In the genomic region with DNA sequence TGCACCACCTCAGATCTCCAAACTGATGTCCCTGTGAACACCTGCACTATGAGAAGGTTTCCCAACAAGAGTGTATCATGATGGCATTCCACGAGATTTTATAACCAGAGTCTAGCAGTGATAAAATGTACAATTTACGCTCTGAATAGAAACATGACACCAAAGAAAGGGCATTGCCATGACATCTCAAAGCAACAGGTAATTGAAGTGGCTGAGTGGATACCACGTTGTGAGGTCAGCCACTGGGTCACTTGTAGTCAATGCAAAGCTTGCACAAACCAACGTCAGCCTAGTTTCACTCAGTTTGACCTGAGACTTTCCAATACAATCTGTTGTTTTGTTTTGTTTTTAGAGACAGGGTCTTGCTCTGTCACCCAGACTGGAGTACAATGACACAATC, we compare ENCODE assay signal across 21 cellular contexts. TPM values are rescaled to one million over a fixed set of nuclear protein-coding genes. Genes with fewer than 3 reads are reported as not detected.
DNase-seq lines count a peak whose midpoint lies in the region; ATAC-seq, FAIRE-seq and TF ChIP-seq lines count a peak whose summit lies in the region.
"Had no signal": no experiment of that assay in that cellular context is flagged by ENCODE, and none has a peak within 500 bp of the region (broad histone marks: within the 10 kb centered on the region; RNA-seq: fewer than 3 reads in every experiment).

No MANE protein-coding gene starts in this region.

- no peak overlapping the region for H2BK20ac ChIP-seq in IMR-90 (ENCODE audit: low read depth, low read length)

- no peaks in the 10 kb centered on the region for H3K9me3 ChIP-seq in HepG2 (ENCODE audit: low read length)
- no peaks in the 10 kb centered on the region for H3K9me3 ChIP-seq in right lobe of liver
- H3K9me3 ChIP-seq in IMR-90 (ENCODE audit: control insufficient read depth, insufficient read depth, low read length), result no peaks in the 10 kb centered on the region
- H3K9me3 ChIP-seq in astrocyte (ENCODE audit: insufficient read depth, low read depth, low read length), result no peaks in the 10 kb centered on the region
- H3K9me3 ChIP-seq: A549; BE2C; BLaER1 treated with 17β-estradiol and CSF1 and Interleukin-3, amounts not matched to agents 10 nM and 100 nM had no signal

- dilution Hi-C loops in IMR-90 (cut with HindIII; ENCODE audit: low sequenced_read_pairs, unreplicated experiment), result no loop called here

- no peak overlapping the region for H3K9ac ChIP-seq in HepG2 (ENCODE audit: insufficient read depth, low read depth, low read length)
- no peak overlapping the region for H3K9ac ChIP-seq in IMR-90 (ENCODE audit: low read depth, low read length)
- H3K9ac ChIP-seq in astrocyte (ENCODE audit: low read length), result no peak overlapping the region
- H3K9ac ChIP-seq: BLaER1 treated with 17β-estradiol and CSF1 and Interleukin-3, amounts not matched to agents 10 nM and 100 nM had no signal

- WGBS in HepG2 (ENCODE audit: low lambda C conversion rate), result 89% methylated on average over 3 of the region's 4 CpGs
- WGBS in right lobe of liver (ENCODE audit: insufficient coverage, low coverage, low lambda C conversion rate, missing lambda C conversion rate), result 53% methylated on average over 3 of the region's 4 CpGs
- WGBS in IMR-90 (ENCODE audit: extremely low coverage in 2 of 2, insufficient read length in 1 of 2), 2 experiments, result 80% methylated on average over 1 of the region's 4 CpGs; no CpG with 5 or more reads in 1 of the 2 experiments

- no peak overlapping the region for H2AK5ac ChIP-seq in IMR-90 (ENCODE audit: low read depth, low read length)

- no peak overlapping the region for H2BK15ac ChIP-seq in IMR-90 (ENCODE audit: low read depth, low read length)

- CTCF ChIA-PET in HepG2 (lab: Yijun Ruan, JAX; ENCODE audit: low intra/inter-chr PET ratio, low total read pairs), result no interaction called here
- CTCF ChIA-PET in IMR-90 (lab: Yijun Ruan, JAX), result no interaction called here

- H3K4me1 Mint-ChIP-seq in astrocyte (ENCODE audit: low read depth, unreplicated experiment), result no peaks in the 10 kb centered on the region
- H3K4me1 Mint-ChIP-seq: CD8-positive, alpha-beta memory T cell; GM23338; H9 had no signal

- H3K4me1 ChIP-seq in HepG2 (ENCODE audit: insufficient read depth, low read length), result peaks cover 11% of the 10 kb centered on the region
- no peaks in the 10 kb centered on the region for H3K4me1 ChIP-seq in right lobe of liver
- no peaks in the 10 kb centered on the region for H3K4me1 ChIP-seq in IMR-90 (ENCODE audit: control insufficient read depth, insufficient read depth, low read length)
- H3K4me1 ChIP-seq in astrocyte (ENCODE audit: insufficient read depth, low read length), result no peaks in the 10 kb centered on the region
- H3K4me1 ChIP-seq: BE2C; BLaER1 treated with 17β-estradiol and CSF1 and Interleukin-3, amounts not matched to agents 10 nM and 100 nM had no signal

- no peak for FAIRE-seq in HepG2 (lab: Jason Lieb, UNC)
- FAIRE-seq in astrocyte (lab: Jason Lieb, UNC), result peak; percentile 90

- TF ChIP-seq CTCF in HepG2 (CRISPR knock-in tag; IDR thresholded peaks at IDR 0.05) (no peak), right lobe of liver (IDR thresholded peaks at IDR 0.05) (no peak), IMR-90 (conservative IDR thresholded peaks at IDR 0.05; ENCODE audit: low read depth, low read length) (no peak), astrocyte (IDR thresholded peaks at IDR 0.05; ENCODE audit: insufficient read depth, low read depth, low read length) (no peak)

- H2BK120ac ChIP-seq in IMR-90 (ENCODE audit: low read depth, low read length), result no peak overlapping the region

- no peak overlapping the region for H4K91ac ChIP-seq in IMR-90 (ENCODE audit: insufficient read depth, low read depth, low read length)

- H3K79me1 ChIP-seq in IMR-90 (ENCODE audit: low read depth in 1 of 2, low read length in 2 of 2), result no peaks in the 10 kb centered on the region

- no peak overlapping the region for H3K4me3 Mint-ChIP-seq in astrocyte (ENCODE audit: unreplicated experiment)
- H3K4me3 Mint-ChIP-seq: CD14-positive monocyte; CD4-positive, alpha-beta T cell; CD8-positive, alpha-beta memory T cell; GM23338; H9 had no signal

- H4K8ac ChIP-seq in IMR-90 (ENCODE audit: low read depth in 2 of 2, low read length in 2 of 2), result no peak overlapping the region

- H3K4me3 ChIP-seq in HepG2 (replicated peaks in 1 of 3; ENCODE audit: insufficient read depth in 1 of 3, low read depth in 2 of 3, low read length in 3 of 3), result no peak overlapping the region
- H3K4me3 ChIP-seq in right lobe of liver, result no peak overlapping the region
- no peak overlapping the region for H3K4me3 ChIP-seq in IMR-90 (ENCODE audit: insufficient read depth, low read depth, low read length)
- no peak overlapping the region for H3K4me3 ChIP-seq in astrocyte (ENCODE audit: insufficient read depth, low read depth, low read length)
- H3K4me3 ChIP-seq: A549; BLaER1 treated with 17β-estradiol and CSF1 and Interleukin-3, amounts not matched to agents 10 nM and 100 nM; GM23338 had no signal

- TF ChIP-seq RAD21 in HepG2 (CRISPR knock-in tag; IDR thresholded peaks at IDR 0.05) (no peak), IMR-90 (IDR thresholded peaks at IDR 0.05; ENCODE audit: low read length) (no peak)

- no peak overlapping the region for H3K14ac ChIP-seq in IMR-90 (replicated peaks; ENCODE audit: low read depth, low read length)

- no peak overlapping the region for H3K27ac Mint-ChIP-seq in astrocyte (ENCODE audit: unreplicated experiment)
- H3K27ac Mint-ChIP-seq: CD14-positive monocyte; CD4-positive, alpha-beta T cell; GM23338; H9 had no signal

- no peaks in the 10 kb centered on the region for H3K36me3 ChIP-seq in HepG2 (replicated peaks in 1 of 2; ENCODE audit: control insufficient read depth in 1 of 2, insufficient read depth in 2 of 2, low read length in 2 of 2)
- H3K36me3 ChIP-seq in right lobe of liver, result peaks cover 0 to 6% (median 0%) of the 10 kb centered on the region in 4 donors
- no peaks in the 10 kb centered on the region; the same call in 1 of the 2 replicates for H3K36me3 ChIP-seq in IMR-90 (ENCODE audit: control insufficient read depth, insufficient read depth, low read length)
- H3K36me3 ChIP-seq in astrocyte (ENCODE audit: insufficient read depth, low read length), result no peaks in the 10 kb centered on the region
- H3K36me3 ChIP-seq: BE2C had no signal

- no peaks in the 10 kb centered on the region for H3K27me3 Mint-ChIP-seq in astrocyte (ENCODE audit: low read depth, unreplicated experiment)
- H3K27me3 Mint-ChIP-seq: CD4-positive, alpha-beta T cell had no signal

- no peaks in the 10 kb centered on the region for H3K27me3 ChIP-seq in HepG2 (ENCODE audit: control insufficient read depth in 1 of 2, insufficient read depth in 2 of 2, low read length in 2 of 2)
- no peaks in the 10 kb centered on the region for H3K27me3 ChIP-seq in right lobe of liver
- no peaks in the 10 kb centered on the region for H3K27me3 ChIP-seq in IMR-90 (ENCODE audit: control insufficient read depth, insufficient read depth, low read length)
- no peaks in the 10 kb centered on the region for H3K27me3 ChIP-seq in astrocyte (ENCODE audit: insufficient read depth, low read length)
- H3K27me3 ChIP-seq: BE2C; BLaER1 treated with 17β-estradiol and CSF1 and Interleukin-3, amounts not matched to agents 10 nM and 100 nM had no signal

- peaks cover 5% of the 10 kb centered on the region for H3K36me3 Mint-ChIP-seq in astrocyte (ENCODE audit: low read depth, unreplicated experiment)

- no peaks in the 10 kb centered on the region; the same call in 1 of the 2 replicates for H3K9me1 ChIP-seq in IMR-90 (ENCODE audit: insufficient read depth, low read length)

- H4K20me1 ChIP-seq in HepG2 (ENCODE audit: insufficient read depth, low read length) (no peaks in the 10 kb centered on the region), IMR-90 (ENCODE audit: insufficient read depth, low read length) (no peaks in the 10 kb centered on the region), astrocyte (ENCODE audit: insufficient read depth, low read length) (no peaks in the 10 kb centered on the region)
- H4K20me1 ChIP-seq: BLaER1 treated with 17β-estradiol and CSF1 and Interleukin-3, amounts not matched to agents 10 nM and 100 nM had no signal

- no peak overlapping the region for H3K4ac ChIP-seq in IMR-90 (ENCODE audit: low read depth, low read length)

- no peak overlapping the region for H3K27ac ChIP-seq in HepG2 (ENCODE audit: extremely low read length, insufficient read depth, low read length)
- H3K27ac ChIP-seq in right lobe of liver, result no peak overlapping the region
- no peak overlapping the region for H3K27ac ChIP-seq in IMR-90 (ENCODE audit: insufficient read depth, low read length)
- no peak overlapping the region for H3K27ac ChIP-seq in astrocyte (ENCODE audit: low read depth, low read length)
- H3K27ac ChIP-seq: A549; BLaER1 treated with 17β-estradiol and CSF1 and Interleukin-3, amounts not matched to agents 10 nM and 100 nM had no signal

- ATAC-seq in HepG2, result no peak
- no peak for ATAC-seq in right lobe of liver
- no peak for ATAC-seq in IMR-90 (ENCODE audit: low read depth)
- ATAC-seq: A549, GM23338 had no signal

- H2AFZ ChIP-seq in HepG2 (ENCODE audit: low read length) (no peak overlapping the region), IMR-90 (replicated peaks; ENCODE audit: low read length, poor library complexity) (no peak overlapping the region), astrocyte (ENCODE audit: low read depth, low read length) (no peak overlapping the region)
- H2AFZ ChIP-seq: GM23338 had no signal

- TSS peak; percentile 40 for BruUV-seq in HepG2 (replicated peaks; lab: Mats Ljungman, UMichigan)
- BruUV-seq in IMR-90 (replicated peaks; lab: Mats Ljungman, UMichigan), result TSS peak; percentile 69

- no peak overlapping the region for H2BK5ac ChIP-seq in IMR-90 (ENCODE audit: low read depth, low read length, poor library complexity, severe bottlenecking)

- no peak overlapping the region for H4K5ac ChIP-seq in IMR-90 (ENCODE audit: low read depth, low read length)

- no peak overlapping the region for H3K56ac ChIP-seq in IMR-90 (ENCODE audit: extremely low read depth, insufficient read depth, low read length)

- H3K23ac ChIP-seq in IMR-90 (ENCODE audit: low read depth, low read length), result no peak overlapping the region

- in situ Hi-C loops in HepG2 (cut with HindIII; ENCODE audit: extremely low pct_ligation_motif_present, low pct_unique_long_range_greater_than_20kb) (no loop called here), IMR-90 (cut with MboI; ENCODE audit: low sequenced_read_pairs) (no loop called here)

- no peak overlapping the region for H2AK9ac ChIP-seq in IMR-90 (replicated peaks; ENCODE audit: low read depth, low read length, poor library complexity)

- no peak overlapping the region for H3K18ac ChIP-seq in IMR-90 (ENCODE audit: low read depth, low read length)

- TF ChIP-seq EP300 in HepG2 (IDR thresholded peaks at IDR 0.05; ENCODE audit: low read depth in 2 of 2, low read length in 2 of 2) (no peak), HepG2 (CRISPR knock-in tag; IDR thresholded peaks at IDR 0.05; ENCODE audit: borderline replicate concordance) (no peak)

- H3K4me2 ChIP-seq in HepG2 (ENCODE audit: low read depth, low read length) (no peak overlapping the region), IMR-90 (ENCODE audit: low read depth, low read length) (no peak overlapping the region), astrocyte (ENCODE audit: low read length) (no peak overlapping the region)
- H3K4me2 ChIP-seq: A549; BLaER1 treated with 17β-estradiol and CSF1 and Interleukin-3, amounts not matched to agents 10 nM and 100 nM; GM23338 had no signal

- no peak for DNase-seq in HepG2 (ENCODE audit: low spot score)
- DNase-seq in right lobe of liver, result no peak
- DNase-seq in IMR-90, result no peak
- DNase-seq in astrocyte (ENCODE audit: low read depth), result no peak
- no peak for DNase-seq in HCEC 1CT
- no peak for DNase-seq in NCI-H2107 treated with DMSO at 0.1 percent for 48 hours (lab: John Stamatoyannopoulos, UW; ENCODE audit: unreplicated experiment)
- DNase-seq in NCI-H1092 treated with DMSO at 0.1 percent for 48 hours (lab: John Stamatoyannopoulos, UW), result no peak
- DNase-seq: 8988T; ACHN; AML-193; BE2C; CD4-positive, alpha-beta T cell; CD8-positive, alpha-beta memory T cell; DMS53; DMS79 treated with DMSO at 0.1 percent for 48 hours; GF-D8; H9 had no signal

- H3K79me2 ChIP-seq in HepG2 (ENCODE audit: insufficient read depth, low read length), result no peaks in the 10 kb centered on the region
- no peaks in the 10 kb centered on the region for H3K79me2 ChIP-seq in astrocyte (ENCODE audit: insufficient read depth, low read length)

- H3K9me3 Mint-ChIP-seq in astrocyte (ENCODE audit: unreplicated experiment), result no peaks in the 10 kb centered on the region
- H3K9me3 Mint-ChIP-seq: CD4-positive, alpha-beta T cell; CD8-positive, alpha-beta memory T cell; GM23338 had no signal

- intact Hi-C loops in HepG2 (cut with micrococcal nuclease; ENCODE audit: unreplicated experiment), result loop anchor here (5.0 kb wide), 1 partner anchor 726 kb away; a partner anchor contains a TSS
- intact Hi-C loops in right lobe of liver (cut with DNase I), result no loop called here
- intact Hi-C loops in IMR-90 (cut with micrococcal nuclease), result no loop called here

- TF ChIP-seq POLR2A in HepG2 (IDR thresholded peaks at IDR 0.05; ENCODE audit: insufficient read depth in 1 of 2, low read depth in 2 of 2, low read length in 2 of 2) (no peak), right lobe of liver (IDR thresholded peaks at IDR 0.05) (no peak), IMR-90 (IDR thresholded peaks at IDR 0.05; ENCODE audit: low read depth, low read length) (no peak)

- POLR2A ChIA-PET in HepG2 (lab: Yijun Ruan, JAX) (no interaction called here), IMR-90 (lab: Charles Lee; ENCODE audit: unreplicated experiment) (no interaction called here)

RNA-seq across cellular contexts. Expression of a gene that starts 15.0 kb away (rescaled TPM):
- 300 and 472 TPM in 2 replicates for total RNA-seq in HepG2 (2016; rRNA removed; fragmentation: Illumina TruSeq; extraction: Trizol)
- total RNA-seq in HepG2 (2016; cell fraction: cytosol; rRNA removed; fragmentation: Illumina TruSeq; extraction: Trizol; ENCODE audit: low read depth), result 168 and 187 TPM in 2 replicates
- total RNA-seq in HepG2 (2016; cell fraction: insoluble cytoplasmic fraction; rRNA removed; fragmentation: Illumina TruSeq; extraction: Trizol), result 312 and 459 TPM in 2 replicates
- 296 and 308 TPM in 2 replicates for total RNA-seq in HepG2 (2016; cell fraction: membrane; rRNA removed; fragmentation: Illumina TruSeq; extraction: Trizol)
- total RNA-seq in HepG2 (2016; cell fraction: nucleus; rRNA removed; fragmentation: Illumina TruSeq; extraction: Trizol), result 148 TPM in 2 replicates
- polyA plus RNA-seq in HepG2 (2011; rRNA removed), result 356 and 402 TPM in 2 replicates
- 679 and 773 TPM in 2 replicates for polyA plus RNA-seq in HepG2 (2011; cell fraction: cytosol; rRNA removed)
- polyA plus RNA-seq in HepG2 (2011; cell fraction: nucleus; rRNA removed), result 192 and 211 TPM in 2 replicates
- 586 and 628 TPM in 2 replicates for polyA plus RNA-seq in HepG2 (2012)
- polyA plus RNA-seq in HepG2 (2016; cell fraction: cytosol; fragmentation: Illumina TruSeq; extraction: Trizol; ENCODE audit: low read depth), result 295 and 308 TPM in 2 replicates
- polyA plus RNA-seq in HepG2 (2016; cell fraction: insoluble cytoplasmic fraction; fragmentation: Illumina TruSeq; extraction: Trizol; ENCODE audit: low read depth), result 691 and 717 TPM in 2 replicates
- polyA plus RNA-seq in HepG2 (2016; cell fraction: membrane; fragmentation: Illumina TruSeq; extraction: Trizol; ENCODE audit: low read depth), result 394 and 413 TPM in 2 replicates
- 277 and 278 TPM in 2 replicates for polyA plus RNA-seq in HepG2 (2016; cell fraction: nucleus; fragmentation: Illumina TruSeq; extraction: Trizol; ENCODE audit: insufficient read depth, low read depth)
- polyA minus RNA-seq in HepG2 (2011; rRNA and poly(A)+ RNA removed; ENCODE audit: low replicate concordance), result 640 and 785 TPM in 2 replicates
- polyA minus RNA-seq in HepG2 (2011; cell fraction: cytosol; rRNA and poly(A)+ RNA removed), result 273 and 289 TPM in 2 replicates
- 64.6 and 78.3 TPM in 2 replicates for polyA minus RNA-seq in HepG2 (2011; cell fraction: nucleus; rRNA and poly(A)+ RNA removed)
- total RNA-seq in right lobe of liver, result 100 to 1,000 TPM; 168 to 296 (median 223) TPM
- 216 and 282 TPM in 2 replicates for total RNA-seq in IMR-90 (2012; rRNA removed)
- polyA plus RNA-seq in IMR-90 (2012; rRNA removed), result 247 and 337 TPM in 2 replicates
- 176 and 222 TPM in 2 replicates for polyA plus RNA-seq in IMR-90 (2012; cell fraction: cytosol; rRNA removed)
- 114 and 168 TPM in 2 replicates for polyA plus RNA-seq in IMR-90 (2012; cell fraction: nucleus; rRNA removed; ENCODE audit: low replicate concordance)
- total RNA-seq in astrocyte, result 171 and 176 TPM in 2 replicates

RNA-seq across cellular contexts. Expression of a gene that starts 54.1 kb away (rescaled TPM):
- 13.2 and 14.1 TPM in 2 replicates for total RNA-seq in HepG2 (2016; rRNA removed; fragmentation: Illumina TruSeq; extraction: Trizol)
- 7.9 and 9.2 TPM in 2 replicates for total RNA-seq in HepG2 (2016; cell fraction: cytosol; rRNA removed; fragmentation: Illumina TruSeq; extraction: Trizol; ENCODE audit: low read depth)
- 12.2 and 13.4 TPM in 2 replicates for total RNA-seq in HepG2 (2016; cell fraction: insoluble cytoplasmic fraction; rRNA removed; fragmentation: Illumina TruSeq; extraction: Trizol)
- 24.3 and 26.0 TPM in 2 replicates for total RNA-seq in HepG2 (2016; cell fraction: membrane; rRNA removed; fragmentation: Illumina TruSeq; extraction: Trizol)
- 6.0 and 6.9 TPM in 2 replicates for total RNA-seq in HepG2 (2016; cell fraction: nucleus; rRNA removed; fragmentation: Illumina TruSeq; extraction: Trizol)
- polyA plus RNA-seq in HepG2 (2011; rRNA removed), result 5.8 and 6.4 TPM in 2 replicates
- polyA plus RNA-seq in HepG2 (2011; cell fraction: cytosol; rRNA removed), result 5.1 and 7.7 TPM in 2 replicates
- polyA plus RNA-seq in HepG2 (2011; cell fraction: nucleus; rRNA removed), result 2.9 and 3.3 TPM in 2 replicates
- 7.8 TPM in 2 replicates for polyA plus RNA-seq in HepG2 (2012)
- 12.5 and 12.9 TPM in 2 replicates for polyA plus RNA-seq in HepG2 (2016; cell fraction: cytosol; fragmentation: Illumina TruSeq; extraction: Trizol; ENCODE audit: low read depth)
- polyA plus RNA-seq in HepG2 (2016; cell fraction: insoluble cytoplasmic fraction; fragmentation: Illumina TruSeq; extraction: Trizol; ENCODE audit: low read depth), result 17.1 and 19.8 TPM in 2 replicates
- polyA plus RNA-seq in HepG2 (2016; cell fraction: membrane; fragmentation: Illumina TruSeq; extraction: Trizol; ENCODE audit: low read depth), result 23.4 and 29.4 TPM in 2 replicates
- polyA plus RNA-seq in HepG2 (2016; cell fraction: nucleus; fragmentation: Illumina TruSeq; extraction: Trizol; ENCODE audit: insufficient read depth, low read depth), result 12.5 and 13.3 TPM in 2 replicates
- polyA minus RNA-seq in HepG2 (2011; rRNA and poly(A)+ RNA removed; ENCODE audit: low replicate concordance), result 4.5 and 7.1 TPM in 2 replicates
- 3.7 and 4.6 TPM in 2 replicates for polyA minus RNA-seq in HepG2 (2011; cell fraction: cytosol; rRNA and poly(A)+ RNA removed)
- 2.4 and 3.4 TPM in 2 replicates for polyA minus RNA-seq in HepG2 (2011; cell fraction: nucleus; rRNA and poly(A)+ RNA removed)
- 10 to 100 TPM in 2 of 6 experiments, 1 to 10 TPM in 4; 6.4 to 21.5 (median 7.5) TPM for total RNA-seq in right lobe of liver
- total RNA-seq in IMR-90 (2012; rRNA removed), result 12.2 and 12.5 TPM in 2 replicates
- 10.3 and 12.3 TPM in 2 replicates for polyA plus RNA-seq in IMR-90 (2012; rRNA removed)
- polyA plus RNA-seq in IMR-90 (2012; cell fraction: cytosol; rRNA removed), result 8.3 and 8.5 TPM in 2 replicates
- 3.6 and 8.0 TPM in 2 replicates for polyA plus RNA-seq in IMR-90 (2012; cell fraction: nucleus; rRNA removed; ENCODE audit: low replicate concordance)
- 11.6 and 13.3 TPM in 2 replicates for total RNA-seq in astrocyte
